ENCODE assay signal across 17 cellular contexts in the genomic region with DNA sequence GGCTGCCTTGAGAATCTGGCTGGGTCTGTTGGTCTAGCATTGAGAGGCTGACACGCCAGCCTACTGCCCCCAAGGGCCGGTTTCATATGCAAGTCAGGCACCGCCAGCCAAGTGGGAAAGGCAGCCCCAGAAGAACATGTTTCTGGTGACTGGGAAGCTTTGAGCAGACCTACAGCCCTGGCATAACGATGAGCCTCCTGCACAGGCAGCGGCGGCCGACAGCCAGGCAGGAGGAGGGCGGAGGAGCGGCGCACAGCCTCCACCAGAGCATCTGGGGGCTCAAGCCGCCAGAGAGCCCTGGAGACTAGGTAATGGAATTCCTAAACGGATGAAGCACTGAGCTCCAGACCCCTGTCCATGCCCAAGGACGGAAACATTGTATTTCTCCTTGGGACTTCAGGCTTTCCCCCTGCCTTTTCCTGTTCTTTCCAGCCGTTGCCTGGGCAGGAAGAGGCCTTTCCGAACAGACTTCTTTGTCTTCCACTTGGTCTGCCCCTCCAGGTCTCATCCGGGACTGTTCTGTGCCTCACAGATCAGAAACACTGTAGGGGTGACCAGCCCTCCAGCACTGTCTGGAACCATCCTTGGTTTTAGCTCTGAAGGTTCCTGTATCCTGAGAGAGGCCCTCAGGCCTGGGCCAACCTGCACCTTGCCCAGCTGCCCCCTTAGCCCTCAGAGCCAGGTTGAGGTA. TPM values are rescaled to one million over a fixed set of nuclear protein-coding genes. Genes with fewer than 3 reads are reported as not detected.
DNase-seq lines count a peak whose midpoint lies in the region; ATAC-seq and TF ChIP-seq lines count a peak whose summit lies in the region.
"Had no signal": no experiment of that assay in that cellular context is flagged by ENCODE, and none has a peak within 500 bp of the region (broad histone marks: within the 10 kb centered on the region; RNA-seq: fewer than 3 reads in every experiment).

No MANE protein-coding gene starts in this region.

- no peaks in the 10 kb centered on the region for H3K79me2 ChIP-seq in OCI-LY7 (ENCODE audit: insufficient read depth, low read depth, low read length)

- no peaks in the 10 kb centered on the region for H3K36me3 ChIP-seq in NT2/D1 (ENCODE audit: insufficient read depth, insufficient read length, low read length)
- H3K36me3 ChIP-seq in rectal smooth muscle tissue (ENCODE audit: control insufficient read depth, insufficient read depth, low read length) = no peaks in the 10 kb centered on the region
- no peaks in the 10 kb centered on the region for H3K36me3 ChIP-seq in OCI-LY7 (ENCODE audit: insufficient read depth, low read length)
- H3K36me3 ChIP-seq: suprapubic skin had no signal

- H3K4me3 Mint-ChIP-seq in activated CD8-positive, alpha-beta memory T cell treated with anti-CD3 and anti-CD28 coated beads, Interleukin-2, amount 10 ng/mL, durations not matched to agents 7 days and 5 days = no peak overlapping the region
- H3K4me3 Mint-ChIP-seq: activated naive CD8-positive, alpha-beta T cell treated with anti-CD3 and anti-CD28 coated beads for 36 hours had no signal

- H3K4me2 ChIP-seq in OCI-LY7 (ENCODE audit: low read length) = no peak overlapping the region

- no peak overlapping the region for H2AFZ ChIP-seq in OCI-LY7 (ENCODE audit: low read length)

- ATAC-seq in left lobe of liver (peak; percentile 15), HG02852 (IDR thresholded peaks at IDR 0.05; ENCODE audit: unreplicated experiment) (no peak), HG03521 (IDR thresholded peaks at IDR 0.05; ENCODE audit: unreplicated experiment) (no peak)
- ATAC-seq in activated CD8-positive, alpha-beta memory T cell treated with anti-CD3 and anti-CD28 coated beads, Interleukin-2, amount 10 ng/mL, durations not matched to agents 7 days and 5 days = no peak

- DNase-seq in NT2/D1 (ENCODE audit: low read depth, low spot score) (no peak), dorsolateral prefrontal cortex (peak in 9 of 10 donors; percentile 45 to 80 (median 71)), left lobe of liver (ENCODE audit: low spot score) (no peak), OCI-LY7 (ENCODE audit: low spot score) (no peak)
- DNase-seq in activated CD8-positive, alpha-beta memory T cell treated with anti-CD3 and anti-CD28 coated beads, Interleukin-2, amount 10 ng/mL, durations not matched to agents 7 days and 5 days = no peak
- DNase-seq: activated CD4-positive, alpha-beta T cell treated with anti-CD3 and anti-CD28 coated beads for 4 hours; activated naive CD8-positive, alpha-beta T cell treated with anti-CD3 and anti-CD28 coated beads for 36 hours; activated T-cell treated with anti-CD3 and anti-CD28 coated beads, Interleukin-2, amount 50 U/mL, for 1 hour; KG1; NCI-H2227 treated with DMSO at 0.1 percent for 48 hours; NK-92 treated with Interleukin-12 subunit alpha and Interleukin-12 subunit beta, amount 100 ng/mL, for 24 hours; SIG-M5 had no signal

- no peaks in the 10 kb centered on the region for H3K9me2 ChIP-seq in OCI-LY7 (ENCODE audit: insufficient read depth, low read length)

- intact Hi-C loops in dorsolateral prefrontal cortex (cut with DNase I) (no loop called here), OCI-LY7 (cut with micrococcal nuclease; ENCODE audit: unreplicated experiment) (no loop called here)

- no TSS peak for BruUV-seq in OCI-LY7 (replicated peaks; lab: Mats Ljungman, UMichigan)

- peak in 3 of 56 donors; percentile 6 to 11 (median 7) for TF ChIP-seq CTCF in dorsolateral prefrontal cortex (IDR thresholded peaks at IDR 0.05 in 54 of 56, conservative IDR thresholded peaks at IDR 0.05 in 2 of 56; ENCODE audit: low read depth in 1 of 56, partially characterized antibody in 56 of 56)
- TF ChIP-seq CTCF in OCI-LY7 (conservative IDR thresholded peaks at IDR 0.05; ENCODE audit: low read length) = no peak

- peak overlapping the region; percentile 63 to 99 (median 94) for H3K27ac ChIP-seq in dorsolateral prefrontal cortex
- H3K27ac ChIP-seq in rectal smooth muscle tissue (ENCODE audit: low read depth, low read length) = peak overlapping the region; percentile 16
- H3K27ac ChIP-seq in OCI-LY7 (ENCODE audit: low read depth, low read length, poor library complexity, severe bottlenecking) = no peak overlapping the region
- H3K27ac ChIP-seq: suprapubic skin had no signal

- no peaks in the 10 kb centered on the region for H3K9me3 Mint-ChIP-seq in activated CD8-positive, alpha-beta memory T cell treated with anti-CD3 and anti-CD28 coated beads, Interleukin-2, amount 10 ng/mL, durations not matched to agents 7 days and 5 days (ENCODE audit: low read depth)
- H3K9me3 Mint-ChIP-seq: activated naive CD8-positive, alpha-beta T cell treated with anti-CD3 and anti-CD28 coated beads for 36 hours had no signal

- H3K27me3 ChIP-seq in NT2/D1 (ENCODE audit: insufficient read depth, insufficient read length) (no peaks in the 10 kb centered on the region), dorsolateral prefrontal cortex (no peaks in the 10 kb centered on the region), rectal smooth muscle tissue (ENCODE audit: control insufficient read depth, insufficient read depth, low read length) (no peaks in the 10 kb centered on the region)
- H3K27me3 ChIP-seq: suprapubic skin had no signal

- no peak overlapping the region for H3K27ac Mint-ChIP-seq in activated CD8-positive, alpha-beta memory T cell treated with anti-CD3 and anti-CD28 coated beads, Interleukin-2, amount 10 ng/mL, durations not matched to agents 7 days and 5 days
- H3K27ac Mint-ChIP-seq: activated naive CD8-positive, alpha-beta T cell treated with anti-CD3 and anti-CD28 coated beads for 36 hours; progenitor cell of endocrine pancreas had no signal

- CTCF ChIA-PET in OCI-LY7 (lab: Charles Lee; ENCODE audit: unreplicated experiment) = interaction anchor here (0.5 kb wide), 1 partner anchor 29 kb away, joined by 3 read pairs; no protein-coding TSS in a partner anchor
- CTCF ChIA-PET in activated CD8-positive, alpha-beta memory T cell treated with anti-CD3 and anti-CD28 coated beads, Interleukin-2, amount 10 ng/mL, durations not matched to agents 7 days and 5 days (lab: Charles Lee) = no interaction called here

- POLR2A ChIA-PET in OCI-LY7 (lab: Charles Lee) = interaction anchor here (0.5 to 0.9 kb wide), 3 partner anchors 26 to 468 kb away, joined by 3 to 4 read pairs (median 3); no protein-coding TSS in a partner anchor

- H3K4me3 ChIP-seq in NT2/D1 (ENCODE audit: insufficient read length, low read depth) (no peak overlapping the region), dorsolateral prefrontal cortex (peak overlapping the region in 1 of 59 donors; percentile 15), rectal smooth muscle tissue (ENCODE audit: low read length) (no peak overlapping the region), OCI-LY7 (ENCODE audit: low read depth, low read length, poor library complexity, severe bottlenecking) (no peak overlapping the region)
- H3K4me3 ChIP-seq: suprapubic skin had no signal

- H3K27me3 Mint-ChIP-seq in activated CD8-positive, alpha-beta memory T cell treated with anti-CD3 and anti-CD28 coated beads, Interleukin-2, amount 10 ng/mL, durations not matched to agents 7 days and 5 days = peaks cover under 1% of the 10 kb centered on the region
- H3K27me3 Mint-ChIP-seq: activated naive CD8-positive, alpha-beta T cell treated with anti-CD3 and anti-CD28 coated beads for 36 hours; progenitor cell of endocrine pancreas had no signal

- H3K9me3 ChIP-seq in NT2/D1 (ENCODE audit: insufficient read depth, low read length) = no peaks in the 10 kb centered on the region
- no peaks in the 10 kb centered on the region for H3K9me3 ChIP-seq in OCI-LY7 (ENCODE audit: low read length)
- H3K9me3 ChIP-seq: suprapubic skin had no signal

- H3K4me1 Mint-ChIP-seq in activated CD8-positive, alpha-beta memory T cell treated with anti-CD3 and anti-CD28 coated beads, Interleukin-2, amount 10 ng/mL, durations not matched to agents 7 days and 5 days = peaks cover 4% of the 10 kb centered on the region
- H3K4me1 Mint-ChIP-seq: activated naive CD8-positive, alpha-beta T cell treated with anti-CD3 and anti-CD28 coated beads for 36 hours had no signal

- peaks cover 16% of the 10 kb centered on the region for H3K4me1 ChIP-seq in NT2/D1 (ENCODE audit: insufficient read depth, insufficient read length)
- peaks cover 26% of the 10 kb centered on the region for H3K4me1 ChIP-seq in rectal smooth muscle tissue (ENCODE audit: control insufficient read depth, insufficient read depth, low read length)
- H3K4me1 ChIP-seq in OCI-LY7 (ENCODE audit: insufficient read depth, low read length, poor library complexity, severe bottlenecking) = no peaks in the 10 kb centered on the region

- peak overlapping the region; percentile 25 for H3K9ac ChIP-seq in NT2/D1 (ENCODE audit: insufficient read length, low read depth)
- no peak overlapping the region for H3K9ac ChIP-seq in rectal smooth muscle tissue (ENCODE audit: low read length)

- H4K20me1 ChIP-seq in OCI-LY7 (ENCODE audit: insufficient read depth, low read length) = no peaks in the 10 kb centered on the region

- no peaks in the 10 kb centered on the region for H3K36me3 Mint-ChIP-seq in activated CD8-positive, alpha-beta memory T cell treated with anti-CD3 and anti-CD28 coated beads, Interleukin-2, amount 10 ng/mL, durations not matched to agents 7 days and 5 days
- H3K36me3 Mint-ChIP-seq: activated naive CD8-positive, alpha-beta T cell treated with anti-CD3 and anti-CD28 coated beads for 36 hours had no signal

RNA-seq across cellular contexts. Expression of gene IRF2BP2, which starts 59.5 kb away (rescaled TPM):
- total RNA-seq in dorsolateral prefrontal cortex = 100 to 1,000 TPM in 54 of 120 experiments, 10 to 100 TPM in 66; 60.9 to 188 (median 96.3) TPM
- 48.7 TPM for total RNA-seq in left lobe of liver
- 30.2 and 40.6 TPM in 2 replicates for total RNA-seq in OCI-LY7 (2014; rRNA removed; shearing (Covaris generic))
- total RNA-seq in OCI-LY7 (2022) = 64.6 and 65.9 TPM in 2 replicates
- 100 to 1,000 TPM in 1 of 2 experiments, 10 to 100 TPM in 1; 81.1 to 103 TPM for total RNA-seq in activated CD8-positive, alpha-beta memory T cell treated with anti-CD3 and anti-CD28 coated beads, Interleukin-2, amount 10 ng/mL, durations not matched to agents 7 days and 5 days

Comparison
In these comparisons a context has a peak if more than half of its experiments do, and no peak if none do; other contexts are left out.
1. DNase-seq: peak in dorsolateral prefrontal cortex (9 of 10); none in NT2/D1 (single experiment), left lobe of liver (single experiment), OCI-LY7 (single experiment) and activated CD8-positive, alpha-beta memory T cell treated with anti-CD3 and anti-CD28 coated beads, Interleukin-2, amount 10 ng/mL, durations not matched to agents 7 days and 5 days (single experiment).